ENCODE assay signal across 25 cellular contexts in the genomic region with DNA sequence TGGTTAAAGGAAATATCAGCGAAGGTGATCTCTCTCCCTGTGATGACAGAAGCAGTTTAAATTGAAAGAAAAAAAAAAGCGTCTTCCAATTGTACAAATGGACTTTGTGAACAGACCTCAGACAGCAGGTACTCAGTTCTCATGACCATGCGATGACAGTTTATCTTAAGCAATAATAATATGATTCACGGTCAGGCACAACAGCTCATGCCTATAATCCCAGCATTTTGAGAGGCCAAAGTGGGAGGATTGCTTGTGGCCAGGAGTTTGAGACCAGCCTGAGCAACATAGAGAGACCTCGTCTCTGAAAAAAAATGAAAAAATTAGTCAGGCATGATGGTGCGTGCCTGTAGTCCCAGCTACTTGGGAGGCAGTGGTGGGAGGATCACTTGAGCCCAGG.
"Had no signal": no experiment of that assay in that cellular context is flagged by ENCODE, and none has a peak within 500 bp of the region (broad histone marks: within the 10 kb centered on the region; RNA-seq: fewer than 3 reads in every experiment).

No MANE protein-coding gene starts in this region.

- H3K27ac ChIP-seq: HL-60, KMS-11, SJCRH30 had no signal

- H3K9me3 ChIP-seq: SJCRH30 had no signal

- H3K4me1 ChIP-seq: SJCRH30 had no signal

- H3K27me3 Mint-ChIP-seq: IgD-negative memory B cell had no signal

- H3K27ac Mint-ChIP-seq: IgD-negative memory B cell had no signal

- H3K27me3 ChIP-seq: SJCRH30 had no signal

- H3K4me1 Mint-ChIP-seq: IgD-negative memory B cell had no signal

- H3K4me3 Mint-ChIP-seq: IgD-negative memory B cell had no signal

- H3K4me3 ChIP-seq: K562, SJCRH30 had no signal

- H3K9ac ChIP-seq: KMS-11 had no signal

- ATAC-seq: K562, Panc1, PC-3, Right ventricle myocardium inferior, SK-N-SH treated with all-trans-retinoic acid at 6 μM for 48 hours had no signal

- DNase-seq: Kasumi-1; MM.1S; NCI-H1048; NCI-H1105; NCI-H1417 treated with DMSO at 0.1 percent for 48 hours; NCI-H146; NCI-H1694 treated with DMSO at 0.1 percent for 48 hours; NCI-H1930; NCI-H2081; NCI-H2107; NCI-H2227 treated with DMSO at 0.1 percent for 48 hours; NCI-H524; NCI-H526 treated with DMSO at 0.1 percent for 48 hours; NCI-H748 treated with DMSO at 0.1 percent for 48 hours; NK-92 treated with Interleukin-12 subunit alpha and Interleukin-12 subunit beta, amount 100 ng/mL, for 24 hours; PC-3; SHP77 treated with DMSO at 0.1 percent for 48 hours; SJCRH30 had no signal
